1 cellular context compared by ENCODE assay signal in the genomic region with DNA sequence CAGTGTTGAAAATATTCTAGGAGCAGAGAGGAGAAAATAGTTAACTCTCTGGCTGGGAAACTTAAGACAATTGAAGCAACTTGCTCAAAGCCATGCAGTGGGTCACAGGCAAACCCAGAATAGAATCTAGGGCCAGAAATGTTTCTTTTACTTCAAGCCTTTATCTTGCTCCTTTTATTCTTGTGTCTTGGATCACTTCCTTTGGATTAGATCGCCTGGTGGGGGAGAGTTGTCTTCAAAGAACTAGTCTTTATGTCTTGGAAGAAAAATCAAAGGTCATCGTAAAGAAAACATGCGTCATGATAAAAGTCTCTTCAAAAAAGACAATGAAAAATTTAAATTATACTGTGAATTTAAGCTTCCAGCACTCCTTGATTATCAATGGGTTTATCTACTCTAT.
TF ChIP-seq lines count a peak whose summit lies in the region.

No MANE protein-coding gene starts in this region.

TF ChIP-seq in IMR-90, 13 proteins besides CTCF, POLR2A, EP300 and RAD21:
- TF ChIP-seq SMC3 (IDR thresholded peaks at IDR 0.05; ENCODE audit: low read depth, low read length) = no peak
- TF ChIP-seq RFX5 (IDR thresholded peaks at IDR 0.05; ENCODE audit: low read depth, low read length) = no peak
- no peak for TF ChIP-seq RCOR1 (IDR thresholded peaks at IDR 0.05; ENCODE audit: insufficient replicate concordance, low read length)
- no peak for TF ChIP-seq CHD1 (IDR thresholded peaks at IDR 0.05; ENCODE audit: low read depth, low read length)
- TF ChIP-seq, protein P1, sequence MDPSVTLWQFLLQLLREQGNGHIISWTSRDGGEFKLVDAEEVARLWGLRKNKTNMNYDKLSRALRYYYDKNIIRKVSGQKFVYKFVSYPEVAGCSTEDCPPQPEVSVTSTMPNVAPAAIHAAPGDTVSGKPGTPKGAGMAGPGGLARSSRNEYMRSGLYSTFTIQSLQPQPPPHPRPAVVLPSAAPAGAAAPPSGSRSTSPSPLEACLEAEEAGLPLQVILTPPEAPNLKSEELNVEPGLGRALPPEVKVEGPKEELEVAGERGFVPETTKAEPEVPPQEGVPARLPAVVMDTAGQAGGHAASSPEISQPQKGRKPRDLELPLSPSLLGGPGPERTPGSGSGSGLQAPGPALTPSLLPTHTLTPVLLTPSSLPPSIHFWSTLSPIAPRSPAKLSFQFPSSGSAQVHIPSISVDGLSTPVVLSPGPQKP (IDR thresholded peaks at IDR 0.05; ENCODE audit: borderline replicate concordance, low read depth, low read length) = no peak
- no peak for TF ChIP-seq CEBPB (IDR thresholded peaks at IDR 0.05; ENCODE audit: low read depth, low read length)
- TF ChIP-seq MXI1 (IDR thresholded peaks at IDR 0.05; ENCODE audit: borderline replicate concordance, low read depth, low read length) = no peak
- TF ChIP-seq MAFK (IDR thresholded peaks at IDR 0.05; ENCODE audit: low read depth, low read length) = no peak
- no peak for TF ChIP-seq MAZ (IDR thresholded peaks at IDR 0.05; ENCODE audit: borderline replicate concordance, low read depth, low read length)
- no peak for TF ChIP-seq FOS (IDR thresholded peaks at IDR 0.05; ENCODE audit: low read depth, low read length)
- no peak for TF ChIP-seq BHLHE40 (IDR thresholded peaks at IDR 0.05; ENCODE audit: low read depth, low read length)
- TF ChIP-seq NFE2L2 (IDR thresholded peaks at IDR 0.05; ENCODE audit: low read depth, low read length) = no peak
- TF ChIP-seq, protein P2, sequence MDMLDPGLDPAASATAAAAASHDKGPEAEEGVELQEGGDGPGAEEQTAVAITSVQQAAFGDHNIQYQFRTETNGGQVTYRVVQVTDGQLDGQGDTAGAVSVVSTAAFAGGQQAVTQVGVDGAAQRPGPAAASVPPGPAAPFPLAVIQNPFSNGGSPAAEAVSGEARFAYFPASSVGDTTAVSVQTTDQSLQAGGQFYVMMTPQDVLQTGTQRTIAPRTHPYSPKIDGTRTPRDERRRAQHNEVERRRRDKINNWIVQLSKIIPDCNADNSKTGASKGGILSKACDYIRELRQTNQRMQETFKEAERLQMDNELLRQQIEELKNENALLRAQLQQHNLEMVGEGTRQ (IDR thresholded peaks at IDR 0.05; ENCODE audit: low read depth, low read length) = no peak
TF ChIP-seq in IMR-90: peak in this region for 0.
